Comparison of ENCODE assay signal across 17 cellular contexts in the genomic region with DNA sequence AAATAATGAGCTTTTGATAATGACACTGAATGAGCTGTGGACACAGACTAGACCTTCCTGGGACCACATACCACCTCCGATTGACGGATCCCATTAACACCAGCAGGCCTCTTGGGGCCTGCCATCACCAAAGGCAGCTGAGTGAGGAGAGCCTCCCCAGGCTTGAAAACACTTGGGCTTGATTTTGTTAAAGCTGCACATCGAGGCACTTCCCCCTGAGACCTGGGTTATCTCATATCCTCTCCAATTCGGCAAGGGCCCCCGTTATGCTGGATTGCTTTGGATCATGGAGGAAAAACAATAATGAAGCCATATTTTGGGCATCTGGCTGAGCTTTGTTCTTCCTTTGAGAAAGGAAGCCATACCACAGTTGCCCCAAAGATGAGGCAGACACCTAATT.
DNase-seq lines count a peak whose midpoint lies in the region; ATAC-seq, FAIRE-seq and TF ChIP-seq lines count a peak whose summit lies in the region.
"Had no signal": no experiment of that assay in that cellular context is flagged by ENCODE, and none has a peak within 500 bp of the region (broad histone marks: within the 10 kb centered on the region; RNA-seq: fewer than 3 reads in every experiment).

No MANE protein-coding gene starts in this region.

- H3K27ac Mint-ChIP-seq in memory B cell (peak overlapping the region; percentile 58), Caco-2 (ENCODE audit: unreplicated experiment) (no peak overlapping the region)
- H3K27ac Mint-ChIP-seq: CD14-positive monocyte; CD8-positive, alpha-beta T cell; H9 had no signal

- CTCF ChIA-PET in Caco-2 (lab: Charles Lee) = interaction anchor here (0.8 kb wide), 1 partner anchor 18 kb away, joined by 3 read pairs; no protein-coding TSS in a partner anchor

- ATAC-seq in memory B cell (ENCODE audit: low read depth) = no peak
- no peak for ATAC-seq in HG02763 (IDR thresholded peaks at IDR 0.05; ENCODE audit: unreplicated experiment)
- ATAC-seq: CD8-positive, alpha-beta T cell had no signal

- no peaks in the 10 kb centered on the region for H3K9me3 ChIP-seq in Caco-2

- peak; percentile 64 for FAIRE-seq in GM19239 (lab: Jason Lieb, UNC)

- POLR2A ChIA-PET in Caco-2 (lab: Charles Lee) = no interaction called here

- no peaks in the 10 kb centered on the region for H3K27me3 Mint-ChIP-seq in memory B cell
- H3K27me3 Mint-ChIP-seq in Caco-2 (ENCODE audit: insufficient read depth, unreplicated experiment) = peaks cover 3% of the 10 kb centered on the region

- H3K4me3 Mint-ChIP-seq in memory B cell (no peak overlapping the region), Caco-2 (ENCODE audit: unreplicated experiment) (no peak overlapping the region)
- H3K4me3 Mint-ChIP-seq: CD14-positive monocyte; CD8-positive, alpha-beta T cell; H9 had no signal

- H3K36me3 Mint-ChIP-seq in memory B cell (peaks cover 3% of the 10 kb centered on the region), Caco-2 (ENCODE audit: insufficient read depth, unreplicated experiment) (no peaks in the 10 kb centered on the region)
- H3K36me3 Mint-ChIP-seq: CD14-positive monocyte; CD8-positive, alpha-beta T cell had no signal

- H3K4me1 Mint-ChIP-seq in memory B cell (peaks cover 8% of the 10 kb centered on the region), Caco-2 (ENCODE audit: low read depth, unreplicated experiment) (no peaks in the 10 kb centered on the region)
- H3K4me1 Mint-ChIP-seq: CD14-positive monocyte had no signal

- no peak overlapping the region for H3K27ac ChIP-seq in coronary artery
- H3K27ac ChIP-seq: 22Rv1 had no signal

- no peaks in the 10 kb centered on the region for H3K27me3 ChIP-seq in Caco-2 (replicated peaks; ENCODE audit: control insufficient read depth, insufficient read depth, low read length)

- H3K36me3 ChIP-seq in Caco-2 (ENCODE audit: control insufficient read depth, insufficient read depth, low read length) = no peaks in the 10 kb centered on the region

- H3K4me1 ChIP-seq in Caco-2 = no peaks in the 10 kb centered on the region

- intact Hi-C loops in Caco-2 (cut with micrococcal nuclease; ENCODE audit: unreplicated experiment) = no loop called here

- TF ChIP-seq CTCF in coronary artery (IDR thresholded peaks at IDR 0.05) = no peak
- TF ChIP-seq CTCF in Caco-2 (IDR thresholded peaks at IDR 0.05; ENCODE audit: insufficient read depth in 1 of 2, low read depth in 1 of 2, low read length in 1 of 2, severe bottlenecking in 1 of 2, unreplicated experiment in 1 of 2) = no peak

- no TSS peak for BruUV-seq in Caco-2 (replicated peaks; lab: Mats Ljungman, UMichigan)

- H3K9me3 Mint-ChIP-seq in memory B cell = peaks cover 7% of the 10 kb centered on the region
- H3K9me3 Mint-ChIP-seq in Caco-2 (ENCODE audit: unreplicated experiment) = no peaks in the 10 kb centered on the region
- H3K9me3 Mint-ChIP-seq: CD8-positive, alpha-beta T cell had no signal

- DNase-seq in AG20443 (ENCODE audit: low spot score) = peak; percentile 1
- no peak for DNase-seq in GM19239 (ENCODE audit: insufficient read length, low spot score)
- DNase-seq in coronary artery (ENCODE audit: low spot score) = peak; percentile 47
- DNase-seq in memory B cell (ENCODE audit: low spot score in 2 of 2) = no peak
- no peak for DNase-seq in Caco-2
- DNase-seq in EL = no peak
- DNase-seq in hippocampal formation (lab: John Stamatoyannopoulos, UW) = no peak
- DNase-seq: CD8-positive, alpha-beta T cell; COR-L47; DND-41; GF-D8; GOT3; H9; KG1 had no signal

- H3K4me3 ChIP-seq in coronary artery (no peak overlapping the region), Caco-2 (ENCODE audit: low read depth, low read length) (no peak overlapping the region)

Comparison
In these comparisons a context has a peak if more than half of its experiments do, and no peak if none do; other contexts are left out.
1. DNase-seq: peak in AG20443 (single experiment) and coronary artery (single experiment); none in GM19239 (single experiment), memory B cell (0 of 2), Caco-2 (0 of 2), EL (single experiment) and hippocampal formation (0 of 2).